ENCODE assay signal across 8 cellular contexts in the genomic region with DNA sequence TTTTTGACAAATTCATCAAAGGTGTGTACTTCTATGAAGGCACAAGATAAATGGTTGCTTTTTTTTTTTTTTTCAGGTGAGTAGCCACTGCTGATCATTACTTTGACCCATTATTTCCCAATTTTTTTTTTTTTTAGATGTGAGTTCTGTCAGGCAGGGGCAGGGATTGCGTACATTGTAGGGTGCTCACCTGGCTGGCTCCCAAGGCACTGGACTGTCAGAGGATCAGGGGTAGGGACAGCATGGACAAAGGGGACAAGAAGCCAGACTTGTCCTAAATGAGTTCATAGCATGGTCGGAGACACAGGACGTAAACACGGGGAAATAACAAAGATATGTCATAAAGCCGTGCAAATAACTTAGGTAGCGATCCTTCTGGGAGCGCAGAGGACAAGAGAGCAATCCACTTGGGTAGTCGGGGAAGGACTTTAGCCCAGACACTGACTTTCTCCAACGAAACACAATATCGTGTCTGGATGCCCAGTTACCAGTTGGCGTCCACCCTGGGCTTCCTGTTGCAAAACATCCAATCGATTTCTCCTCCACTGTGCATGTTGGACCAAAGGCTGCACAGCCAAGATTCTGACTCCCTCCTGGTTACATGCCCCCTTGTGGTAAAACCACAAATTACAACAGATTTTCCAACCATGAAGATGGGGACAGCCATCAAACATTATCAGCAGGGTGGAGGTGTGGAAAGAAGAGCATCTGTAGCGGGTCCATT. TPM values are rescaled to one million over a fixed set of nuclear protein-coding genes. Genes with fewer than 3 reads are reported as not detected.
DNase-seq lines count a peak whose midpoint lies in the region; ATAC-seq and TF ChIP-seq lines count a peak whose summit lies in the region.

No MANE protein-coding gene starts in this region.

- no peaks in the 10 kb centered on the region for H3K27me3 ChIP-seq in breast epithelium
- H3K27me3 ChIP-seq in colonic mucosa: no peaks in the 10 kb centered on the region
- no peaks in the 10 kb centered on the region for H3K27me3 ChIP-seq in naive thymus-derived CD4-positive, alpha-beta T cell (ENCODE audit: control insufficient read depth in 2 of 2, insufficient read depth in 2 of 2, low read length in 2 of 2)

- intact Hi-C loops in MCF 10A (cut with micrococcal nuclease) (loop anchor here (2.0 kb wide), 1 partner anchor 202 kb away; no protein-coding TSS in a partner anchor), breast epithelium (cut with DNase I; ENCODE audit: low total_unique reads) (no loop called here), colonic mucosa (cut with DNase I) (no loop called here)
- intact Hi-C loops in naive thymus-derived CD4-positive, alpha-beta T cell (cut with micrococcal nuclease): loop anchor here (1.0 to 5.0 kb wide), 3 partner anchors 37 to 203 kb away; no protein-coding TSS in a partner anchor
- intact Hi-C loops in activated T-helper 1 cell treated with anti-CD3 and anti-CD28 coated beads, Interleukin-12 subunit alpha, Interleukin-12 subunit beta, Interleukin-2, Interleukin-4 antibody, amounts not matched to agents 30 ng/mL and 10 ng/mL and 1 ng/mL, durations not matched to agents 14 hours and 24 hours and 36 hours (cut with micrococcal nuclease): loop anchor here (1.0 kb wide), 1 partner anchor 203 kb away; no protein-coding TSS in a partner anchor

- H3K27ac Mint-ChIP-seq in MCF 10A (ENCODE audit: low read depth, unreplicated experiment): no peak overlapping the region
- H3K27ac Mint-ChIP-seq in naive thymus-derived CD4-positive, alpha-beta T cell: peak overlapping the region in 2 of 9 donors; percentile 8 to 9
- no peak overlapping the region for H3K27ac Mint-ChIP-seq in activated T-helper 1 cell treated with anti-CD3 and anti-CD28 coated beads, Interleukin-12 subunit alpha, Interleukin-12 subunit beta, Interleukin-2, Interleukin-4 antibody, amounts not matched to agents 30 ng/mL and 10 ng/mL and 1 ng/mL, durations not matched to agents 14 hours and 24 hours and 36 hours

- H3K27ac ChIP-seq in breast epithelium (no peak overlapping the region), colonic mucosa (no peak overlapping the region)
- H3K27ac ChIP-seq in naive thymus-derived CD4-positive, alpha-beta T cell (ENCODE audit: low read depth, low read length): no peak overlapping the region

- no peak overlapping the region for H3K4me3 ChIP-seq in breast epithelium
- H3K4me3 ChIP-seq in colonic mucosa: no peak overlapping the region
- no peak overlapping the region for H3K4me3 ChIP-seq in naive thymus-derived CD4-positive, alpha-beta T cell (ENCODE audit: low read length)

- H3K9ac ChIP-seq in colonic mucosa (ENCODE audit: low read depth in 2 of 2, low read length in 2 of 2): no peak overlapping the region

- no TSS peak for BruUV-seq in MCF 10A (replicated peaks; lab: Mats Ljungman, UMichigan)

- H3K36me3 Mint-ChIP-seq in MCF 10A (ENCODE audit: insufficient read depth, unreplicated experiment): no peaks in the 10 kb centered on the region
- peaks cover 0 to 29% (median 3%) of the 10 kb centered on the region in 5 donors for H3K36me3 Mint-ChIP-seq in naive thymus-derived CD4-positive, alpha-beta T cell
- peaks cover 16% of the 10 kb centered on the region for H3K36me3 Mint-ChIP-seq in activated T-helper 1 cell treated with anti-CD3 and anti-CD28 coated beads, Interleukin-12 subunit alpha, Interleukin-12 subunit beta, Interleukin-2, Interleukin-4 antibody, amounts not matched to agents 30 ng/mL and 10 ng/mL and 1 ng/mL, durations not matched to agents 14 hours and 24 hours and 36 hours (ENCODE audit: low read depth)

- H3K4me1 ChIP-seq in breast epithelium (peaks cover 0 to 3% of the 10 kb centered on the region in 2 donors), colonic mucosa (no peaks in the 10 kb centered on the region)
- peaks cover 0 to 8% of the 10 kb centered on the region in 2 donors for H3K4me1 ChIP-seq in naive thymus-derived CD4-positive, alpha-beta T cell (ENCODE audit: control insufficient read depth in 2 of 2, insufficient read depth in 2 of 2, low read length in 2 of 2)

- CTCF ChIA-PET in MCF 10A (lab: Yijun Ruan, JAX): interaction anchor here (0.6 to 1.5 kb wide), 2 partner anchors 115 to 205 kb away, joined by 3 to 4 read pairs; no protein-coding TSS in a partner anchor
- CTCF ChIA-PET in naive thymus-derived CD4-positive, alpha-beta T cell (lab: Charles Lee): interaction anchor here (0.7 kb wide), 1 partner anchor 8 kb away, joined by 3 read pairs; no protein-coding TSS in a partner anchor

- TF ChIP-seq CTCF in MCF 10A (IDR thresholded peaks at IDR 0.05; ENCODE audit: unreplicated experiment) (peak; percentile 32), breast epithelium (IDR thresholded peaks at IDR 0.05) (peak in 1 of 3 donors; percentile 19), colonic mucosa (IDR thresholded peaks at IDR 0.05) (peak; percentile 42)

- H3K4me3 Mint-ChIP-seq in MCF 10A (ENCODE audit: unreplicated experiment): no peak overlapping the region
- no peak overlapping the region for H3K4me3 Mint-ChIP-seq in naive thymus-derived CD4-positive, alpha-beta T cell
- H3K4me3 Mint-ChIP-seq in activated T-helper 1 cell treated with anti-CD3 and anti-CD28 coated beads, Interleukin-12 subunit alpha, Interleukin-12 subunit beta, Interleukin-2, Interleukin-4 antibody, amounts not matched to agents 30 ng/mL and 10 ng/mL and 1 ng/mL, durations not matched to agents 14 hours and 24 hours and 36 hours: no peak overlapping the region

- no peaks in the 10 kb centered on the region for H3K36me3 ChIP-seq in breast epithelium
- no peaks in the 10 kb centered on the region for H3K36me3 ChIP-seq in colonic mucosa
- no peaks in the 10 kb centered on the region for H3K36me3 ChIP-seq in naive thymus-derived CD4-positive, alpha-beta T cell (ENCODE audit: control insufficient read depth in 2 of 3, insufficient read depth in 3 of 3, low read length in 3 of 3)

- ATAC-seq in naive thymus-derived CD4-positive, alpha-beta T cell: peak; percentile 57

- no peak for TF ChIP-seq POLR2A in breast epithelium (IDR thresholded peaks at IDR 0.05)

- DNase-seq in MCF 10A (ENCODE audit: unreplicated experiment): peak; percentile 57
- no peak for DNase-seq in breast epithelium (ENCODE audit: low spot score in 2 of 2)
- peak; percentile 79 for DNase-seq in NCI-H146 treated with DMSO at 0.1 percent for 48 hours (lab: John Stamatoyannopoulos, UW; ENCODE audit: unreplicated experiment)
- peak; percentile 31 for DNase-seq in colonic mucosa
- DNase-seq in naive thymus-derived CD4-positive, alpha-beta T cell: peak in 5 of 9 donors; percentile 24 to 43 (median 37)
- no peak for DNase-seq in activated T-helper 1 cell treated with anti-CD3 and anti-CD28 coated beads, Interleukin-12 subunit alpha, Interleukin-12 subunit beta, Interleukin-2, Interleukin-4 antibody, amounts not matched to agents 30 ng/mL and 10 ng/mL and 1 ng/mL, durations not matched to agents 14 hours and 24 hours and 36 hours (ENCODE audit: low spot score)
- DNase-seq in RKO (ENCODE audit: low spot score): no peak
- DNase-seq in GM19238 (ENCODE audit: insufficient read length, low spot score): no peak

- no peaks in the 10 kb centered on the region for H3K27me3 Mint-ChIP-seq in MCF 10A (ENCODE audit: insufficient read depth, unreplicated experiment)
- H3K27me3 Mint-ChIP-seq in naive thymus-derived CD4-positive, alpha-beta T cell: no peaks in the 10 kb centered on the region
- H3K27me3 Mint-ChIP-seq in activated T-helper 1 cell treated with anti-CD3 and anti-CD28 coated beads, Interleukin-12 subunit alpha, Interleukin-12 subunit beta, Interleukin-2, Interleukin-4 antibody, amounts not matched to agents 30 ng/mL and 10 ng/mL and 1 ng/mL, durations not matched to agents 14 hours and 24 hours and 36 hours (ENCODE audit: insufficient read depth): no peaks in the 10 kb centered on the region

- peaks cover 22% of the 10 kb centered on the region for H3K4me1 Mint-ChIP-seq in MCF 10A (ENCODE audit: insufficient read depth, unreplicated experiment)
- H3K4me1 Mint-ChIP-seq in naive thymus-derived CD4-positive, alpha-beta T cell: peaks cover 7 to 40% (median 19%) of the 10 kb centered on the region in 7 donors
- H3K4me1 Mint-ChIP-seq in activated T-helper 1 cell treated with anti-CD3 and anti-CD28 coated beads, Interleukin-12 subunit alpha, Interleukin-12 subunit beta, Interleukin-2, Interleukin-4 antibody, amounts not matched to agents 30 ng/mL and 10 ng/mL and 1 ng/mL, durations not matched to agents 14 hours and 24 hours and 36 hours (ENCODE audit: low read depth): peaks cover 26% of the 10 kb centered on the region

- POLR2A ChIA-PET in MCF 10A (lab: Yijun Ruan, JAX): no interaction called here
- POLR2A ChIA-PET in naive thymus-derived CD4-positive, alpha-beta T cell (lab: Charles Lee): interaction anchor here (1.3 kb wide), 1 partner anchor 127 kb away, joined by 3 read pairs; no protein-coding TSS in a partner anchor

- H3K9me3 Mint-ChIP-seq in MCF 10A (ENCODE audit: unreplicated experiment): no peaks in the 10 kb centered on the region
- no peaks in the 10 kb centered on the region for H3K9me3 Mint-ChIP-seq in naive thymus-derived CD4-positive, alpha-beta T cell
- no peaks in the 10 kb centered on the region for H3K9me3 Mint-ChIP-seq in activated T-helper 1 cell treated with anti-CD3 and anti-CD28 coated beads, Interleukin-12 subunit alpha, Interleukin-12 subunit beta, Interleukin-2, Interleukin-4 antibody, amounts not matched to agents 30 ng/mL and 10 ng/mL and 1 ng/mL, durations not matched to agents 14 hours and 24 hours and 36 hours

- no peaks in the 10 kb centered on the region for H3K9me3 ChIP-seq in breast epithelium
- H3K9me3 ChIP-seq in colonic mucosa: no peaks in the 10 kb centered on the region
- H3K9me3 ChIP-seq in naive thymus-derived CD4-positive, alpha-beta T cell (ENCODE audit: control insufficient read depth in 2 of 3, low read length in 3 of 3): no peaks in the 10 kb centered on the region

RNA-seq across cellular contexts. Expression of a gene that starts 27.5 kb away (rescaled TPM):
- total RNA-seq in MCF 10A (2022) (6.1 and 10.7 TPM in 2 replicates), breast epithelium (10 to 100 TPM; 14.6 to 23.8 (median 17.0) TPM), colonic mucosa (1 to 10 TPM; 5.9 to 9.3 TPM)
- total RNA-seq in naive thymus-derived CD4-positive, alpha-beta T cell: 10 to 100 TPM in 1 of 5 experiments, 1 to 10 TPM in 3, under 1 TPM in 1; 0.89 to 16.8 (median 4.2) TPM
- polyA plus RNA-seq in naive thymus-derived CD4-positive, alpha-beta T cell: 1 to 10 TPM in 1 of 2 donors, under 1 TPM in 1; 0.25 to 1.4 TPM
- 8.2 and 8.5 TPM in 2 replicates for total RNA-seq in activated T-helper 1 cell treated with anti-CD3 and anti-CD28 coated beads, Interleukin-12 subunit alpha, Interleukin-12 subunit beta, Interleukin-2, Interleukin-4 antibody, amounts not matched to agents 30 ng/mL and 10 ng/mL and 1 ng/mL, durations not matched to agents 14 hours and 24 hours and 36 hours

Comparison
In these comparisons a context has a peak if more than half of its experiments do, and no peak if none do; other contexts are left out.
1. DNase-seq: peak in MCF 10A (single experiment), NCI-H146 treated with DMSO at 0.1 percent for 48 hours (single experiment), colonic mucosa (single experiment) and naive thymus-derived CD4-positive, alpha-beta T cell (5 of 9); none in breast epithelium (0 of 2), activated T-helper 1 cell treated with anti-CD3 and anti-CD28 coated beads, Interleukin-12 subunit alpha, Interleukin-12 subunit beta, Interleukin-2, Interleukin-4 antibody, amounts not matched to agents 30 ng/mL and 10 ng/mL and 1 ng/mL, durations not matched to agents 14 hours and 24 hours and 36 hours (single experiment), RKO (single experiment) and GM19238 (single experiment).
2. intact Hi-C loops: an anchor here in MCF 10A (2.0 kb wide), naive thymus-derived CD4-positive, alpha-beta T cell (1.0 to 5.0 kb wide) and activated T-helper 1 cell treated with anti-CD3 and anti-CD28 coated beads, Interleukin-12 subunit alpha, Interleukin-12 subunit beta, Interleukin-2, Interleukin-4 antibody, amounts not matched to agents 30 ng/mL and 10 ng/mL and 1 ng/mL, durations not matched to agents 14 hours and 24 hours and 36 hours (1.0 kb wide); none called in breast epithelium and colonic mucosa.